12 cellular contexts compared by ENCODE assay signal in genomic region chr20:1423206-1423605, GRCh38. TPM values are rescaled to one million over a fixed set of nuclear protein-coding genes. Genes with fewer than 3 reads are reported as not detected.
DNase-seq lines count a peak whose midpoint lies in the region; ATAC-seq and TF ChIP-seq lines count a peak whose summit lies in the region.
"Had no signal": no experiment of that assay in that cellular context is flagged by ENCODE, and none has a peak within 500 bp of the region (broad histone marks: within the 10 kb centered on the region; RNA-seq: fewer than 3 reads in every experiment).

No MANE protein-coding gene starts in this region.

- in situ Hi-C loops in GM23248 (cut with MboI): no loop called here

- 87 to 92% methylated on average over 6 of the region's 6 CpGs for WGBS in GM23248 (ENCODE audit: low coverage in 1 of 2, low lambda C conversion rate in 2 of 2, missing lambda C conversion rate in 2 of 2), 2 experiments
- WGBS in mesendoderm (ENCODE audit: extremely low coverage, insufficient coverage, low lambda C conversion rate): no CpG with 5 or more reads among the region's 6 CpGs

- no peak overlapping the region for H4K8ac ChIP-seq in mesendoderm (ENCODE audit: low read depth, low read length)

- no peak overlapping the region for H3K18ac ChIP-seq in mesendoderm (ENCODE audit: low read length)

- H4K20me1 ChIP-seq in BLaER1 (no peaks in the 10 kb centered on the region), GM23248 (ENCODE audit: insufficient read depth) (no peaks in the 10 kb centered on the region)

- H3K9me3 ChIP-seq in BLaER1 (peaks cover 19% of the 10 kb centered on the region), GM23248 (ENCODE audit: low read depth) (no peaks in the 10 kb centered on the region), RWPE2 (ENCODE audit: severe bottlenecking) (peaks cover 3% of the 10 kb centered on the region)

- peaks cover 9% of the 10 kb centered on the region for H3F3A ChIP-seq in GM23248 (ENCODE audit: insufficient read depth)

- H3K27me3 ChIP-seq in BLaER1 (no peaks in the 10 kb centered on the region), GM23248 (replicated peaks; ENCODE audit: insufficient read depth) (no peaks in the 10 kb centered on the region), RWPE2 (ENCODE audit: insufficient read depth, poor library complexity, severe bottlenecking) (no peaks in the 10 kb centered on the region), mesendoderm (ENCODE audit: insufficient read depth, low read length, poor library complexity) (no peaks in the 10 kb centered on the region)

- H3K4me3 ChIP-seq in BLaER1 (no peak overlapping the region), GM23248 (no peak overlapping the region), RWPE2 (ENCODE audit: severe bottlenecking) (no peak overlapping the region), mesendoderm (ENCODE audit: low read length) (no peak overlapping the region)
- H3K4me3 ChIP-seq: A549 had no signal

- H3K4ac ChIP-seq in mesendoderm (ENCODE audit: low read depth, low read length): no peak overlapping the region

- H2BK5ac ChIP-seq in mesendoderm (ENCODE audit: low read length): no peak overlapping the region

- no peaks in the 10 kb centered on the region for H3K9me2 ChIP-seq in GM23248 (ENCODE audit: insufficient read depth)

- ATAC-seq in RWPE2 (ENCODE audit: low read depth) (no peak), HG02588 (IDR thresholded peaks at IDR 0.05; ENCODE audit: unreplicated experiment) (no peak)

- H3K79me2 ChIP-seq in GM23248 (ENCODE audit: insufficient read depth) (no peaks in the 10 kb centered on the region), mesendoderm (ENCODE audit: control insufficient read depth, insufficient read depth, low read length) (no peaks in the 10 kb centered on the region)

- H2AK5ac ChIP-seq in mesendoderm (ENCODE audit: low read length): no peak overlapping the region

- H3K79me1 ChIP-seq in mesendoderm (ENCODE audit: low read length): no peaks in the 10 kb centered on the region

- H4K5ac ChIP-seq in mesendoderm (ENCODE audit: low read length): no peak overlapping the region

- H3K36me3 ChIP-seq in BLaER1 (no peaks in the 10 kb centered on the region), GM23248 (ENCODE audit: low read depth) (no peaks in the 10 kb centered on the region), RWPE2 (ENCODE audit: low read depth) (no peaks in the 10 kb centered on the region), mesendoderm (ENCODE audit: control insufficient read depth, insufficient read depth, low read length) (no peaks in the 10 kb centered on the region)

- DNase-seq in GM23248: no peak
- no peak for DNase-seq in RWPE2 (ENCODE audit: low spot score)
- DNase-seq in mesendoderm: no peak
- DNase-seq in UCSD-AML1 (lab: John Stamatoyannopoulos, UW; ENCODE audit: unreplicated experiment): no peak
- no peak for DNase-seq in stimulated activated CD4-positive, alpha-beta T cell treated with anti-CD3 and anti-CD28 coated beads, Interleukin-1b, Interleukin-23, amount 100 ng/mL, for 48 hours
- no peak for DNase-seq in HPDE6-E6E7 (ENCODE audit: extremely low spot score)
- DNase-seq: DMS79 treated with DMSO at 0.1 percent for 48 hours, NCI-H1092 treated with DMSO at 0.1 percent for 48 hours, SIG-M5 had no signal

- no peak overlapping the region for H2BK120ac ChIP-seq in mesendoderm (ENCODE audit: low read depth, low read length)

- no peak overlapping the region for H3K9ac ChIP-seq in BLaER1
- no peak overlapping the region for H3K9ac ChIP-seq in GM23248
- no peak overlapping the region for H3K9ac ChIP-seq in mesendoderm (ENCODE audit: low read length)

- no peak for TF ChIP-seq CTCF in RWPE2 (IDR thresholded peaks at IDR 0.05; ENCODE audit: poor library complexity, severe bottlenecking)

- no peak overlapping the region for H3K23ac ChIP-seq in mesendoderm (ENCODE audit: low read length)

- H2AFZ ChIP-seq in GM23248: peak overlapping the region; percentile 50

- H3K27ac ChIP-seq in BLaER1: no peak overlapping the region
- no peak overlapping the region for H3K27ac ChIP-seq in GM23248
- H3K27ac ChIP-seq in RWPE2 (ENCODE audit: poor library complexity, severe bottlenecking): peak overlapping the region; percentile 13
- no peak overlapping the region for H3K27ac ChIP-seq in mesendoderm (ENCODE audit: low read depth, low read length)
- H3K27ac ChIP-seq: A549 had no signal

- peaks cover 22% of the 10 kb centered on the region for H3K4me1 ChIP-seq in BLaER1
- peaks cover 9% of the 10 kb centered on the region for H3K4me1 ChIP-seq in GM23248 (ENCODE audit: insufficient read depth)
- peaks cover 15% of the 10 kb centered on the region for H3K4me1 ChIP-seq in RWPE2 (ENCODE audit: insufficient read depth, poor library complexity, severe bottlenecking)
- peaks cover 8% of the 10 kb centered on the region for H3K4me1 ChIP-seq in mesendoderm (ENCODE audit: control insufficient read depth, low read depth, low read length)
- H3K4me1 ChIP-seq: A549 had no signal

- H3K4me2 ChIP-seq in BLaER1: peak overlapping the region; percentile 43
- H3K4me2 ChIP-seq in GM23248 (ENCODE audit: unreplicated experiment): no peak overlapping the region
- H3K4me2 ChIP-seq in mesendoderm (ENCODE audit: low read length): no peak overlapping the region
- H3K4me2 ChIP-seq: A549 had no signal

- no peak overlapping the region for H2BK15ac ChIP-seq in mesendoderm (replicated peaks; ENCODE audit: low read depth)

- peak overlapping the region; percentile 12 for H3K56ac ChIP-seq in mesendoderm (ENCODE audit: low read length)

RNA-seq across cellular contexts. Expression of gene FKBP1A, which starts 30.4 kb away (rescaled TPM):
- total RNA-seq in GM23248 (2014; rRNA removed; shearing (Covaris generic)): 150 and 162 TPM in 2 replicates
- polyA plus RNA-seq in GM23248 (2016; fragmentation: Nextera tagmentation; extraction: Ambion mirVana): 844 and 887 TPM in 2 replicates
- polyA plus RNA-seq in mesendoderm (2013, experiment 1 of 2): 234 TPM
- 233 TPM for polyA plus RNA-seq in mesendoderm (2013, experiment 2 of 2)

RNA-seq across cellular contexts. Expression of gene NSFL1C, which starts 43.4 kb away (rescaled TPM):
- total RNA-seq in GM23248 (2014; rRNA removed; shearing (Covaris generic)): 22.2 and 32.0 TPM in 2 replicates
- polyA plus RNA-seq in GM23248 (2016; fragmentation: Nextera tagmentation; extraction: Ambion mirVana): 84.2 and 88.7 TPM in 2 replicates
- polyA plus RNA-seq in mesendoderm (2013, experiment 1 of 2): 67.6 TPM
- polyA plus RNA-seq in mesendoderm (2013, experiment 2 of 2): 66.4 TPM
